1 cellular context compared by ENCODE assay signal in the genomic region with DNA sequence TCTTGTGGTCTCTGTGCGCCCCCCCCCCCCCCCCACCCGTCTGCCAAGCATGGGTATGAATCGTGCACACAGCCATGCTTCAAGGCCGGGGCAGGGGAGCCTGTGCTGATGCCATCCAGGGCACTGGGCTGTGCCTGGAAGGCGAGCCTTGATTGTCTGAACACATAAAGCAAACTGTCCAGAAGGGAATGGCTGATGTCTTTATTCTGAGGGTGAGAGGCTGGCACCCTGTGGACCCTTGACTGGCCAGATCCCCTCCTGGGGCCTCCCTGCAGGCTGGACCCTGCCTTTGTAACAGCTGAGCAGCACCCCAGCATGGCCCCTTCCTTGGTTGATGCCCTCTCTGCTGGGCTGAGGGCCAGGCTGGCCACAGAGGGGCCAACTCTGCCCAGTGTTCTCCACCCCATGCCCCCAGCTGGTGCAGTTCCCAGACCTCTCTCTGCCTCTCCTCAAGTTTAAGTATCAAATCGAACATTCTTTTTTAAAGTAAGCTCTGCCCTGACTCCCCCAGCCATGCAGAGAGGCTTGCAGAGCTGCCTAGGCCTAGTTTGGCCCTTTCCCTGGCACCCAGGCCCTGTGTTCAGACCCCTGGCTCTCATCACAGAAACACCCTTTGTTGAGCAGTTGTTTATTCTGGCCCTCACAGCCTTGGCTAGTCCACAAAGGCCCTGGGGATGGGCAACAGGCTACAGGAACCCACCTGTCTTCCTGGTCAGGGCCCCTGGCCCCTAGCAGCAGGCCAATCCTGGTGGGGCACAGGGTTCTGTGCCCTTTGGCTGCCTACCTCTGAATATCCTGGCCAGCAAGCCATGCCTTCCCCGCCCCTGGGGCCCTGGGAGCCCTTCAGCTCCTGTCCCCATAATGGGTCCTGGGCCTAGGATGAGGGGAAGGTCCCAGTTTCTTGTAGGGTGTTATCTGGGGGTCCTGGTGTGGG.
A peak's percentile ranks its signal among the peaks of the same experiment; 100 is the strongest.
TF ChIP-seq lines count a peak whose summit lies in the region.

No MANE protein-coding gene starts in this region.

TF ChIP-seq in H1, 55 proteins besides CTCF, POLR2A, EP300 and RAD21:
- TF ChIP-seq, protein P1, sequence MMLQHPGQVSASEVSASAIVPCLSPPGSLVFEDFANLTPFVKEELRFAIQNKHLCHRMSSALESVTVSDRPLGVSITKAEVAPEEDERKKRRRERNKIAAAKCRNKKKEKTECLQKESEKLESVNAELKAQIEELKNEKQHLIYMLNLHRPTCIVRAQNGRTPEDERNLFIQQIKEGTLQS (IDR thresholded peaks at IDR 0.05; ENCODE audit: insufficient read depth, low read depth, low read length) = no peak
- TF ChIP-seq POLR2AphosphoS5 (IDR thresholded peaks at IDR 0.05; ENCODE audit: low read depth, low read length) (peak; percentile 81), FOSL1 (IDR thresholded peaks at IDR 0.05; ENCODE audit: insufficient read depth, low read depth, low read length) (no peak), KDM4A (IDR thresholded peaks at IDR 0.05; ENCODE audit: low read depth, low read length, severe bottlenecking) (no peak), ZNF274 (IDR thresholded peaks at IDR 0.05; ENCODE audit: borderline replicate concordance, extremely low read depth, low read length) (no peak), POU5F1 (IDR thresholded peaks at IDR 0.05; ENCODE audit: low read depth, low read length) (no peak)
TF ChIP-seq in H1: peak in this region for 1.
